In genomic region chr4:1683903-1684755, GRCh38 we compare ENCODE assay signal across 8 cellular contexts.
DNase-seq lines count a peak whose midpoint lies in the region; ATAC-seq and TF ChIP-seq lines count a peak whose summit lies in the region.

Gene FAM53A, minus strand, starts transcription at chr4:1684313. Its CDS starts 15,572 bp downstream, at chr4:1668741.

- TF ChIP-seq CTCF in fibroblast of pulmonary artery (IDR thresholded peaks at IDR 0.05; ENCODE audit: low read length, missing control alignments), result no peak
- no peak for TF ChIP-seq CTCF in nephron (IDR thresholded peaks at IDR 0.05; ENCODE audit: unreplicated experiment in 3 of 3)

- H3K9me3 Mint-ChIP-seq in nephron, result no peaks in the 10 kb centered on the region

- peak within 1 kb of the TSS; percentile 81 to 92 (median 90) for H3K27ac Mint-ChIP-seq in nephron

- DNase-seq in DMS 273 treated with DMSO at 0.1 percent for 48 hours (lab: John Stamatoyannopoulos, UW) (peak; percentile 46), RPMI8226 (peak; percentile 87), fibroblast of pulmonary artery (ENCODE audit: low read depth) (peak; percentile 88)
- DNase-seq in activated effector memory CD4-positive, alpha-beta T cell treated with Interleukin-2 at 50 U/mL for 16 hours, result peak; percentile 89
- DNase-seq in stimulated activated naive CD4-positive, alpha-beta T cell treated with Interleukin-2 at 50 U/mL for 16 hours (lab: John Stamatoyannopoulos, UW), result peak; percentile 91

- no peak for TF ChIP-seq RAD21 in Ishikawa (IDR thresholded peaks at IDR 0.05; ENCODE audit: low read depth)

- peak; percentile 76 for ATAC-seq in GM21528 (IDR thresholded peaks at IDR 0.05; ENCODE audit: low FRiP score, unreplicated experiment)

- peak within 1 kb of the TSS; percentile 83 to 93 (median 91) for H3K4me3 Mint-ChIP-seq in nephron

- peaks cover 11% of the 10 kb centered on the region for H3K4me1 Mint-ChIP-seq in nephron

- TF ChIP-seq EP300 in Ishikawa (IDR thresholded peaks at IDR 0.05; ENCODE audit: borderline replicate concordance), result no peak

- H3K4me3 ChIP-seq in fibroblast of pulmonary artery (replicated peaks; ENCODE audit: low read depth, low read length), result peak within 1 kb of the TSS; percentile 60

- H3K36me3 Mint-ChIP-seq in nephron (ENCODE audit: low read depth), result no peaks in the 10 kb centered on the region

- H3K27me3 Mint-ChIP-seq in nephron (ENCODE audit: low read depth), result peaks cover 12% of the 10 kb centered on the region

TF ChIP-seq in Ishikawa, 13 proteins besides CTCF, POLR2A, EP300 and RAD21:
- no peak for TF ChIP-seq CEBPB (IDR thresholded peaks at IDR 0.05)
- TF ChIP-seq TAF1 (IDR thresholded peaks at IDR 0.05; ENCODE audit: low read depth), result no peak
- 0 out of 2 replicates have a peak, but pooled peaks have one; percentile 45 for TF ChIP-seq ZBTB7A (IDR thresholded peaks at IDR 0.05; ENCODE audit: low read depth)
- peak; percentile 92 for TF ChIP-seq MAX (IDR thresholded peaks at IDR 0.05)

Comparison
In these comparisons a context has a peak if more than half of its experiments do, and no peak if none do; other contexts are left out.
1. Peak in every context shown above with its lines: DNase-seq, ATAC-seq and H3K4me3 ChIP-seq.